ENCODE assay signal across 8 cellular contexts in genomic region chr1:9589719-9590157, GRCh38. TPM values are rescaled to one million over a fixed set of nuclear protein-coding genes. Genes with fewer than 3 reads are reported as not detected.
DNase-seq lines count a peak whose midpoint lies in the region; ATAC-seq and TF ChIP-seq lines count a peak whose summit lies in the region.

No MANE protein-coding gene starts in this region.

- no peaks in the 10 kb centered on the region for H3K9me3 Mint-ChIP-seq in T-helper 2 cell treated with Interferon-gamma antibody and Interleukin-4, amounts not matched to agents 5 μg/mL and 100 μg/mL, for 36 hours

- H3K36me3 ChIP-seq in gastroesophageal sphincter = peaks cover 0 to 3% of the 10 kb centered on the region in 2 donors

- H3K4me1 ChIP-seq in gastroesophageal sphincter = peaks cover 0 to 62% (median 15%) of the 10 kb centered on the region in 3 donors

- DNase-seq in NCI-H82 (lab: John Stamatoyannopoulos, UW) (peak; percentile 61), NCI-H82 treated with DMSO at 0.1 percent for 48 hours (lab: John Stamatoyannopoulos, UW; ENCODE audit: unreplicated experiment) (no peak), skeletal muscle cell (ENCODE audit: low read depth) (no peak), NCI-H2107 (lab: John Stamatoyannopoulos, UW) (no peak)
- DNase-seq in T-helper 2 cell treated with Interferon-gamma antibody and Interleukin-4, amounts not matched to agents 5 μg/mL and 100 μg/mL, for 36 hours (ENCODE audit: low spot score) = no peak

- TF ChIP-seq CTCF in gastroesophageal sphincter (IDR thresholded peaks at IDR 0.05) = no peak

- ATAC-seq in gastroesophageal sphincter (no peak), GM19397 (IDR thresholded peaks at IDR 0.05; ENCODE audit: unreplicated experiment) (no peak), GM21447 (IDR thresholded peaks at IDR 0.05; ENCODE audit: unreplicated experiment) (no peak)

- no peaks in the 10 kb centered on the region for H3K27me3 ChIP-seq in gastroesophageal sphincter

- no peak for TF ChIP-seq EP300 in gastroesophageal sphincter (IDR thresholded peaks at IDR 0.05)

- H3K27me3 Mint-ChIP-seq in T-helper 2 cell treated with Interferon-gamma antibody and Interleukin-4, amounts not matched to agents 5 μg/mL and 100 μg/mL, for 36 hours (ENCODE audit: low read depth) = no peaks in the 10 kb centered on the region

- no peak for TF ChIP-seq POLR2A in gastroesophageal sphincter (IDR thresholded peaks at IDR 0.05)

- H3K27ac Mint-ChIP-seq in T-helper 2 cell treated with Interferon-gamma antibody and Interleukin-4, amounts not matched to agents 5 μg/mL and 100 μg/mL, for 36 hours = peak overlapping the region; percentile 63

- peak overlapping the region in 3 of 4 donors; percentile 83 to 87 (median 86) for H3K27ac ChIP-seq in gastroesophageal sphincter

- H3K4me3 ChIP-seq in gastroesophageal sphincter (peak overlapping the region; percentile 68 to 82), skeletal muscle cell (ENCODE audit: low read depth, low read length) (peak overlapping the region; percentile 53)

- peak overlapping the region; percentile 80 for H3K4me3 Mint-ChIP-seq in T-helper 2 cell treated with Interferon-gamma antibody and Interleukin-4, amounts not matched to agents 5 μg/mL and 100 μg/mL, for 36 hours

- H3K9me3 ChIP-seq in gastroesophageal sphincter = no peaks in the 10 kb centered on the region

- 8 to 15% methylated on average over 2 to 4 of the region's 6 CpGs for WGBS in gastroesophageal sphincter (ENCODE audit: low coverage in 1 of 2), 2 donors

- no peaks in the 10 kb centered on the region for H3K36me3 Mint-ChIP-seq in T-helper 2 cell treated with Interferon-gamma antibody and Interleukin-4, amounts not matched to agents 5 μg/mL and 100 μg/mL, for 36 hours (ENCODE audit: low read depth)

- H3K4me1 Mint-ChIP-seq in T-helper 2 cell treated with Interferon-gamma antibody and Interleukin-4, amounts not matched to agents 5 μg/mL and 100 μg/mL, for 36 hours (ENCODE audit: low read depth) = peaks cover 23% of the 10 kb centered on the region

RNA-seq across cellular contexts. Expression of gene TMEM201, which starts 1.0 kb away (rescaled TPM):
- 1 to 10 TPM; 4.4 to 9.3 (median 5.5) TPM for total RNA-seq in gastroesophageal sphincter

RNA-seq across cellular contexts. Expression of gene SLC25A33, which starts 50.5 kb away (rescaled TPM):
- total RNA-seq in gastroesophageal sphincter = 10 to 100 TPM in 2 of 4 donors, 1 to 10 TPM in 2; 7.0 to 11.5 (median 10.5) TPM
